40 cellular contexts compared by ENCODE assay signal in genomic region chr6:126373344-126373743, GRCh38. TPM values are rescaled to one million over a fixed set of nuclear protein-coding genes. Genes with fewer than 3 reads are reported as not detected.
"Had no signal": no experiment of that assay in that cellular context is flagged by ENCODE, and none has a peak within 500 bp of the region (broad histone marks: within the 10 kb centered on the region; RNA-seq: fewer than 3 reads in every experiment).

No MANE protein-coding gene starts in this region.

- H3K36me3 Mint-ChIP-seq: activated naive CD4-positive, alpha-beta T cell treated with anti-CD3 and anti-CD28 coated beads, Interleukin-2, amount 50 U/mL, for 24 hours; activated naive CD4-positive, alpha-beta T cell treated with anti-CD3 and anti-CD28 coated beads, Interleukin-2, amount 50 U/mL, for 72 hours; activated naive CD8-positive, alpha-beta T cell had no signal

- H3K36me3 ChIP-seq: adrenal gland, ascending aorta, brain microvascular endothelial cell, breast epithelium, cardiac muscle cell had no signal

- ATAC-seq: activated naive CD4-positive, alpha-beta T cell treated with anti-CD3 and anti-CD28 coated beads, Interleukin-2, amount 50 U/mL, for 72 hours; activated naive CD8-positive, alpha-beta T cell treated with anti-CD3 and anti-CD28 coated beads, Interleukin-2, amount 50 U/mL, for 24 hours; activated T-cell treated with anti-CD3 and anti-CD28 coated beads, Interleukin-2, amount 50 U/mL, for 4 hours; activated T-cell treated with anti-CD3 and anti-CD28 coated beads, Interleukin-2, amount 50 U/mL, for 72 hours; activated T-helper 17 cell treated with anti-CD3 and anti-CD28 coated beads, Interleukin-2, amount 50 U/mL, for 72 hours; body of pancreas had no signal

- H3K27me3 Mint-ChIP-seq: activated naive CD4-positive, alpha-beta T cell treated with anti-CD3 and anti-CD28 coated beads, Interleukin-2, amount 10 ng/mL, durations not matched to agents 7 days and 5 days; activated naive CD8-positive, alpha-beta T cell; activated naive CD8-positive, alpha-beta T cell treated with anti-CD3 and anti-CD28 coated beads for 36 hours; activated naive CD8-positive, alpha-beta T cell treated with anti-CD3 and anti-CD28 coated beads, Interleukin-2, amount 10 ng/mL, durations not matched to agents 7 days and 5 days; activated naive CD8-positive, alpha-beta T cell treated with anti-CD3 and anti-CD28 coated beads, Interleukin-2, amount 50 U/mL, for 24 hours; activated T-cell treated with anti-CD3 and anti-CD28 coated beads, Interleukin-2, amount 50 U/mL, for 24 hours; activated T-helper 17 cell treated with anti-CD3 and anti-CD28 coated beads, Interleukin-2, amount 50 U/mL, for 72 hours; brain; central memory CD8-positive, alpha-beta T cell had no signal

- H3K9me3 ChIP-seq: adrenal gland, ascending aorta, body of pancreas had no signal

- DNase-seq: activated effector memory CD4-positive, alpha-beta T cell treated with anti-CD3 and anti-CD28 coated beads, Interleukin-2, amount 50 U/mL, for 16 hours; activated effector memory CD4-positive, alpha-beta T cell treated with Interleukin-2 at 50 U/mL for 16 hours; activated gamma-delta T cell; activated gamma-delta T cell treated with Interleukin-2 at 50 U/mL for 16 hours; activated naive CD4-positive, alpha-beta T cell; activated naive CD4-positive, alpha-beta T cell treated with anti-CD3 and anti-CD28 coated beads for 36 hours; activated naive CD4-positive, alpha-beta T cell treated with anti-CD3 and anti-CD28 coated beads, Interleukin-2, amount 10 ng/mL, durations not matched to agents 7 days and 5 days; activated naive CD4-positive, alpha-beta T cell treated with anti-CD3 and anti-CD28 coated beads, Interleukin-2, amount 50 U/mL, for 16 hours; activated naive CD4-positive, alpha-beta T cell treated with Interleukin-2 at 50 U/mL for 16 hours; activated naive CD8-positive, alpha-beta T cell treated with anti-CD3 and anti-CD28 coated beads for 36 hours; activated naive CD8-positive, alpha-beta T cell treated with anti-CD3 and anti-CD28 coated beads, Interleukin-2, amount 10 ng/mL, durations not matched to agents 7 days and 5 days; activated naive CD8-positive, alpha-beta T cell treated with anti-CD3 and anti-CD28 coated beads, Interleukin-2, amount 50 U/mL, for 24 hours; activated T-cell treated with anti-CD3 and anti-CD28 coated beads, Interleukin-2, amount 50 U/mL, for 1 hour; activated T-cell treated with anti-CD3 and anti-CD28 coated beads, Interleukin-2, amount 50 U/mL, for 24 hours; activated T-cell treated with anti-CD3 and anti-CD28 coated beads, Interleukin-2, amount 50 U/mL, for 4 hours; activated T-cell treated with anti-CD3 and anti-CD28 coated beads, Interleukin-2, amount 50 U/mL, for 48 hours; activated T-cell treated with anti-CD3 and anti-CD28 coated beads, Interleukin-2, amount 50 U/mL, for 72 hours; adrenal gland; amniotic stem cell; amygdala; anterior cingulate cortex; aorta; body of pancreas; brain microvascular endothelial cell; caudate nucleus; central memory CD4-positive, alpha-beta T cell; cerebellar nuclear complex had no signal

- H3K4me1 ChIP-seq: adrenal gland, ascending aorta, body of pancreas, breast epithelium had no signal

- FAIRE-seq: astrocyte, bronchial epithelial cell had no signal

- H3K4me3 Mint-ChIP-seq: activated naive CD4-positive, alpha-beta T cell treated with anti-CD3 and anti-CD28 coated beads for 36 hours; activated naive CD4-positive, alpha-beta T cell treated with anti-CD3 and anti-CD28 coated beads, Interleukin-2, amount 10 ng/mL, durations not matched to agents 7 days and 5 days; activated naive CD4-positive, alpha-beta T cell treated with anti-CD3 and anti-CD28 coated beads, Interleukin-2, amount 50 U/mL, for 24 hours; activated naive CD8-positive, alpha-beta T cell; activated naive CD8-positive, alpha-beta T cell treated with anti-CD3 and anti-CD28 coated beads for 36 hours; activated naive CD8-positive, alpha-beta T cell treated with anti-CD3 and anti-CD28 coated beads, Interleukin-2, amount 10 ng/mL, durations not matched to agents 7 days and 5 days; activated naive CD8-positive, alpha-beta T cell treated with anti-CD3 and anti-CD28 coated beads, Interleukin-2, amount 50 U/mL, for 24 hours; activated T-cell treated with anti-CD3 and anti-CD28 coated beads, Interleukin-2, amount 50 U/mL, for 24 hours; activated T-cell treated with anti-CD3 and anti-CD28 coated beads, Interleukin-2, amount 50 U/mL, for 4 hours; activated T-cell treated with anti-CD3 and anti-CD28 coated beads, Interleukin-2, amount 50 U/mL, for 72 hours; activated T-helper 1 cell treated with anti-CD3 and anti-CD28 coated beads, Interleukin-12 subunit alpha, Interleukin-12 subunit beta, Interleukin-2, Interleukin-4 antibody, amounts not matched to agents 30 ng/mL and 10 ng/mL and 1 ng/mL, durations not matched to agents 14 hours and 24 hours and 36 hours; activated T-helper 17 cell treated with anti-CD3 and anti-CD28 coated beads, Interleukin-2, amount 50 U/mL, for 72 hours; brain; central memory CD8-positive, alpha-beta T cell had no signal

- H3K9me3 Mint-ChIP-seq: activated naive CD4-positive, alpha-beta T cell treated with anti-CD3 and anti-CD28 coated beads, Interleukin-2, amount 50 U/mL, for 24 hours; activated naive CD4-positive, alpha-beta T cell treated with anti-CD3 and anti-CD28 coated beads, Interleukin-2, amount 50 U/mL, for 72 hours; activated naive CD8-positive, alpha-beta T cell treated with anti-CD3 and anti-CD28 coated beads, Interleukin-2, amount 50 U/mL, for 24 hours; activated T-cell treated with anti-CD3 and anti-CD28 coated beads, Interleukin-2, amount 50 U/mL, for 24 hours; activated T-cell treated with anti-CD3 and anti-CD28 coated beads, Interleukin-2, amount 50 U/mL, for 4 hours; activated T-cell treated with anti-CD3 and anti-CD28 coated beads, Interleukin-2, amount 50 U/mL, for 72 hours; activated T-helper 1 cell treated with anti-CD3 and anti-CD28 coated beads, Interleukin-12 subunit alpha, Interleukin-12 subunit beta, Interleukin-2, Interleukin-4 antibody, amounts not matched to agents 30 ng/mL and 10 ng/mL and 1 ng/mL, durations not matched to agents 14 hours and 24 hours and 36 hours; activated T-helper 2 cell treated with anti-CD3 and anti-CD28 coated beads, Interferon-gamma antibody, Interleukin-2, Interleukin-4, amounts not matched to agents 10 μg/mL and 5 μg/mL and 100 μg/mL, durations not matched to agents 14 hours and 24 hours and 36 hours; central memory CD8-positive, alpha-beta T cell had no signal

- H3K27ac Mint-ChIP-seq: activated naive CD4-positive, alpha-beta T cell treated with anti-CD3 and anti-CD28 coated beads for 36 hours; activated naive CD4-positive, alpha-beta T cell treated with anti-CD3 and anti-CD28 coated beads, Interleukin-2, amount 10 ng/mL, durations not matched to agents 7 days and 5 days; activated naive CD4-positive, alpha-beta T cell treated with anti-CD3 and anti-CD28 coated beads, Interleukin-2, amount 50 U/mL, for 24 hours; activated naive CD4-positive, alpha-beta T cell treated with anti-CD3 and anti-CD28 coated beads, Interleukin-2, amount 50 U/mL, for 72 hours; activated naive CD8-positive, alpha-beta T cell; activated naive CD8-positive, alpha-beta T cell treated with anti-CD3 and anti-CD28 coated beads for 36 hours; activated naive CD8-positive, alpha-beta T cell treated with anti-CD3 and anti-CD28 coated beads, Interleukin-2, amount 10 ng/mL, durations not matched to agents 7 days and 5 days; activated naive CD8-positive, alpha-beta T cell treated with anti-CD3 and anti-CD28 coated beads, Interleukin-2, amount 50 U/mL, for 24 hours; activated T-cell treated with anti-CD3 and anti-CD28 coated beads, Interleukin-2, amount 50 U/mL, for 24 hours; activated T-cell treated with anti-CD3 and anti-CD28 coated beads, Interleukin-2, amount 50 U/mL, for 72 hours; activated T-helper 1 cell treated with anti-CD3 and anti-CD28 coated beads, Interleukin-12 subunit alpha, Interleukin-12 subunit beta, Interleukin-2, Interleukin-4 antibody, amounts not matched to agents 30 ng/mL and 10 ng/mL and 1 ng/mL, durations not matched to agents 14 hours and 24 hours and 36 hours; activated T-helper 17 cell treated with anti-CD3 and anti-CD28 coated beads, Interleukin-2, amount 50 U/mL, for 72 hours; activated T-helper 2 cell treated with anti-CD3 and anti-CD28 coated beads, Interferon-gamma antibody, Interleukin-2, Interleukin-4, amounts not matched to agents 10 μg/mL and 5 μg/mL and 100 μg/mL, durations not matched to agents 14 hours and 24 hours and 36 hours; brain had no signal

- H3K27me3 ChIP-seq: adrenal gland, ascending aorta, body of pancreas, brain microvascular endothelial cell, breast epithelium, cardiac muscle cell had no signal

- H3K27ac ChIP-seq: adrenal gland, ascending aorta, body of pancreas, brain microvascular endothelial cell, breast epithelium, cardiac muscle cell had no signal

- H3K4me1 Mint-ChIP-seq: activated naive CD4-positive, alpha-beta T cell treated with anti-CD3 and anti-CD28 coated beads, Interleukin-2, amount 10 ng/mL, durations not matched to agents 7 days and 5 days; activated naive CD4-positive, alpha-beta T cell treated with anti-CD3 and anti-CD28 coated beads, Interleukin-2, amount 50 U/mL, for 24 hours; activated naive CD8-positive, alpha-beta T cell treated with anti-CD3 and anti-CD28 coated beads for 36 hours; activated naive CD8-positive, alpha-beta T cell treated with anti-CD3 and anti-CD28 coated beads, Interleukin-2, amount 10 ng/mL, durations not matched to agents 7 days and 5 days; activated naive CD8-positive, alpha-beta T cell treated with anti-CD3 and anti-CD28 coated beads, Interleukin-2, amount 50 U/mL, for 24 hours; activated T-helper 17 cell treated with anti-CD3 and anti-CD28 coated beads, Interleukin-2, amount 50 U/mL, for 72 hours; brain; central memory CD8-positive, alpha-beta T cell had no signal

- H3K4me3 ChIP-seq: adrenal gland, ascending aorta, body of pancreas, breast epithelium, cardiac muscle cell had no signal

RNA-seq across cellular contexts. Expression of gene CENPW, which starts 33.4 kb away (rescaled TPM):
- total RNA-seq: ascending aorta, body of pancreas had no signal
